In the genomic region with DNA sequence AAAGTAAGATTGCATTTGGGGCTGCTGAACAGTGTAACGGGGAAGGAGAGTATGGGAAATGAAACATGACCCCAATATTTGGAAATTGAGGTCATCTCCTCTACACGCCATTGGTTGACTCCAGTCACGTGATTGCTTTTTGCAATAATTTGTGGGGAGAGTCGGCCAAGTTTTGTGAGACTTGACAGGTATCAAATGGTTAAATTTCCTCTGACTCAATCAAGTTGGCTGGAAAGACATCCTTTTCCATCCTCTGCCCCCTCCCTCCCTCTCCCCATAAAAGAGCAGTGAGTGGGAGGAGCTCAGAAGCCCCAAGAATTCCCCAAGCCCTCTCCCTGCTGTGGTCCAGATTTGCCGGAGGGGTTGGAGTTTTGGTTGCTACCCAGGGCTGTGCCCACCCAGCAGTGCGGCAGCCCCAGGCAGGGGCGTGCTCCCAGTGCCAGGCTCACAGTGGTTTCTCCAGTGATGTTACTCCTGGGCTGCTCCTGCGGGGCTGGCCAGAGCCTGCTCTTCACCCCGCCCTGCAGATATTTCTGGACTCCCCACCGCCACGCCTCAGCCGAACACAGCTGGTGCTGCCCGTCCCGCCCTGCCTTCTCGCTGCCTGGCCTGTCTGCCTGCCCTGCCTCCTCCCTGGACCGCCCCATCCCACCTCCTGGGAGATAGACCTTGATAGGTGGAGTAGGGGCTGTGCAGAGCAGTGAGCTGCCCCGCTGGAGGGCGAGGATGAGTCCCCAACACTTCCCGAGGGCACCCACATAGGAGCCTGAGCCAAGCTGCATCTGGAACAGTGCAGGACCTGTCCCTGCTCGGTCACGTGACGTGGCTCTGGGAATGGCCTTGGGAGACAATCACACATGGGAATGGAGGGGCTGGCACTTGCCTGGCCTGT, we compare ENCODE assay signal across 11 cellular contexts. TPM values are rescaled to one million over a fixed set of nuclear protein-coding genes. Genes with fewer than 3 reads are reported as not detected.
DNase-seq lines count a peak whose midpoint lies in the region; ATAC-seq and TF ChIP-seq lines count a peak whose summit lies in the region.
"Had no signal": no experiment of that assay in that cellular context is flagged by ENCODE, and none has a peak within 500 bp of the region (broad histone marks: within the 10 kb centered on the region; RNA-seq: fewer than 3 reads in every experiment).

No MANE protein-coding gene starts in this region.

- H3K27ac ChIP-seq in RWPE1 (peak overlapping the region; percentile 97), ovary (peak overlapping the region; percentile 64 to 71)
- H3K27ac ChIP-seq: HL-60 had no signal

- no peak for ATAC-seq in HG02642 (IDR thresholded peaks at IDR 0.05; ENCODE audit: poor library complexity, unreplicated experiment)
- ATAC-seq in HG02938 (IDR thresholded peaks at IDR 0.05; ENCODE audit: unreplicated experiment), result no peak

- POLR2A ChIA-PET in RWPE1 (lab: Yijun Ruan, JAX; ENCODE audit: low non-redundant PET), result no interaction called here

- H3K27me3 ChIP-seq in ovary, result no peaks in the 10 kb centered on the region

- H3K4me3 ChIP-seq in fibroblast of the aortic adventitia (ENCODE audit: low read depth, low read length), result peak overlapping the region; percentile 80
- H3K4me3 ChIP-seq in ovary, result peak overlapping the region; percentile 42

- peak; percentile 74 for TF ChIP-seq EP300 in ovary (IDR thresholded peaks at IDR 0.05)

- no peak for TF ChIP-seq POLR2A in ovary (IDR thresholded peaks at IDR 0.05)

- no peaks in the 10 kb centered on the region for H3K36me3 ChIP-seq in ovary

- TF ChIP-seq CTCF in RWPE1 (conservative IDR thresholded peaks at IDR 0.05; ENCODE audit: low read depth), result no peak
- TF ChIP-seq CTCF in fibroblast of the aortic adventitia (IDR thresholded peaks at IDR 0.05; ENCODE audit: insufficient read depth, low read length), result no peak
- no peak for TF ChIP-seq CTCF in ovary (IDR thresholded peaks at IDR 0.05)

- CTCF ChIA-PET in RWPE1 (lab: Yijun Ruan, JAX), result interaction anchor here (0.7 to 1.4 kb wide), 4 partner anchors 16 to 1322 kb away, joined by 3 to 10 read pairs (median 4); no protein-coding TSS in a partner anchor

- DNase-seq in Ammon's horn (ENCODE audit: low spot score) (peak; percentile 35), RWPE1 (ENCODE audit: low spot score) (peak; percentile 99), fibroblast of the aortic adventitia (ENCODE audit: low read depth) (peak; percentile 100), ovary (peak; percentile 82 to 94 (median 85)), HUDEP-2 (lab: John Stamatoyannopoulos, UW; ENCODE audit: unreplicated experiment in 76 of 76) (no peak), SKM-1 treated with dmso at 0.1 percent for 144 hours (lab: John Stamatoyannopoulos, UW; ENCODE audit: unreplicated experiment) (no peak)
- DNase-seq: activated CD8-positive, alpha-beta memory T cell treated with anti-CD3 and anti-CD28 coated beads for 24 hours; GDM1 had no signal

- peaks cover 23% of the 10 kb centered on the region for H3K4me1 ChIP-seq in ovary (ENCODE audit: insufficient read depth)

- H3K9me3 ChIP-seq in ovary, result no peaks in the 10 kb centered on the region

- 3 to 9% (median 5%) methylated on average over 22 of the region's 22 CpGs for WGBS in ovary, 3 donors

- intact Hi-C loops in ovary (cut with DNase I), result loop anchor here in 3 of 4 donors (5.0 to 10.0 kb wide), 5 partner anchors 92 to 470 kb away; partner anchors contain the start of gene RXRA (in 1 of the 3)

RNA-seq across cellular contexts. Expression of gene COL5A1, which starts 3.4 kb away (rescaled TPM):
- total RNA-seq in fibroblast of the aortic adventitia (ENCODE audit: low replicate concordance) (171 and 188 TPM in 2 replicates), ovary (100 to 1,000 TPM in 1 of 7 donors, 10 to 100 TPM in 6; 28.1 to 117 (median 58.6) TPM)
- polyA plus RNA-seq in ovary, result 10 to 100 TPM; 37.4 to 54.6 TPM

Comparison
In these comparisons a context has a peak if more than half of its experiments do, and no peak if none do; other contexts are left out.
1. DNase-seq: peak in Ammon's horn (single experiment), RWPE1 (single experiment), fibroblast of the aortic adventitia (single experiment) and ovary (5 of 5); none in HUDEP-2 (0 of 76) and SKM-1 treated with dmso at 0.1 percent for 144 hours (single experiment).